In genomic region chr3:139780603-139781002, GRCh38 we compare ENCODE assay signal across 28 cellular contexts.
"Had no signal": no experiment of that assay in that cellular context is flagged by ENCODE, and none has a peak within 500 bp of the region (broad histone marks: within the 10 kb centered on the region; RNA-seq: fewer than 3 reads in every experiment).

No MANE protein-coding gene starts in this region.

- H3K4me3 ChIP-seq: cardiac muscle cell, esophagus muscularis mucosa, heart right ventricle, lung, mucosa of descending colon, sigmoid colon, stomach, suprapubic skin, tibial artery, upper lobe of right lung had no signal

- H3K9me3 ChIP-seq: esophagus muscularis mucosa, heart right ventricle, mucosa of descending colon, neutrophil, sigmoid colon, stomach, suprapubic skin, tibial artery, upper lobe of right lung had no signal

- H3K4me1 ChIP-seq: esophagus muscularis mucosa, sigmoid colon, stomach, suprapubic skin, tibial artery, upper lobe of right lung had no signal

- H3K27ac Mint-ChIP-seq: activated naive CD8-positive, alpha-beta T cell; brain; nephron progenitor cell; stimulated activated naive B cell treated with anti-CD40 and anti-IgM and Interleukin-4, amounts not matched to agents 10 μg/mL and 1 μg/mL and 100 μg/mL, for 72 hours; T-helper 2 cell treated with Interferon-gamma antibody and Interleukin-4, amounts not matched to agents 5 μg/mL and 100 μg/mL, for 36 hours had no signal

- DNase-seq: activated CD4-positive, alpha-beta T cell treated with anti-CD3 and anti-CD28 coated beads for 4 hours; activated CD4-positive, alpha-beta T cell treated with anti-CD3 and anti-CD28 coated beads, Interleukin-2, amount 50 U/mL, for 4 hours; activated effector memory CD4-positive, alpha-beta T cell treated with Interleukin-2 at 50 U/mL for 16 hours; activated naive CD4-positive, alpha-beta T cell treated with Interleukin-2 at 50 U/mL for 16 hours; anterior cingulate cortex; effector CD4-positive, alpha-beta T cell; foreskin melanocyte; heart right ventricle; mesendoderm; mucosa of descending colon; nephron progenitor cell; sigmoid colon; stimulated activated CD4-positive, alpha-beta T cell treated with anti-CD3 and anti-CD28 coated beads, Interleukin-15, amount 100 ng/mL, for 24 hours; stimulated activated CD4-positive, alpha-beta T cell treated with anti-CD3 and anti-CD28 coated beads, Interleukin-2, amount 100 ng/mL, for 24 hours; stimulated activated naive B cell treated with anti-CD40 and anti-IgM and Interleukin-4, amounts not matched to agents 10 μg/mL and 1 μg/mL and 100 μg/mL, for 72 hours; stomach; T-helper 1 cell; tibial artery; upper lobe of right lung had no signal

- ATAC-seq: left lobe of liver; mucosa of descending colon; stimulated activated naive B cell treated with anti-CD40 and anti-IgM and Interleukin-4, amounts not matched to agents 10 μg/mL and 1 μg/mL and 100 μg/mL, for 72 hours; upper lobe of right lung had no signal

- H3K9me3 Mint-ChIP-seq: T-helper 2 cell treated with Interferon-gamma antibody and Interleukin-4, amounts not matched to agents 5 μg/mL and 100 μg/mL, for 36 hours had no signal

- H3K27me3 ChIP-seq: cardiac muscle cell, esophagus muscularis mucosa, neutrophil, sigmoid colon, stomach, suprapubic skin, tibial artery, upper lobe of right lung had no signal

- H3K36me3 Mint-ChIP-seq: activated naive CD8-positive, alpha-beta T cell; brain; stimulated activated naive B cell treated with anti-CD40 and anti-IgM and Interleukin-4, amounts not matched to agents 10 μg/mL and 1 μg/mL and 100 μg/mL, for 72 hours had no signal

- H3K4me1 Mint-ChIP-seq: brain; stimulated activated naive B cell treated with anti-CD40 and anti-IgM and Interleukin-4, amounts not matched to agents 10 μg/mL and 1 μg/mL and 100 μg/mL, for 72 hours had no signal

- H3K27ac ChIP-seq: cardiac muscle cell, esophagus muscularis mucosa, heart right ventricle, neutrophil, sigmoid colon, stomach, suprapubic skin, tibial artery, upper lobe of right lung had no signal

- H3K27me3 Mint-ChIP-seq: stimulated activated naive B cell treated with anti-CD40 and anti-IgM and Interleukin-4, amounts not matched to agents 10 μg/mL and 1 μg/mL and 100 μg/mL, for 72 hours had no signal

- H3K36me3 ChIP-seq: cardiac muscle cell, esophagus muscularis mucosa, heart right ventricle, neutrophil, sigmoid colon, stomach, suprapubic skin, tibial artery, upper lobe of right lung had no signal

- H3K4me3 Mint-ChIP-seq: activated naive CD8-positive, alpha-beta T cell; brain; nephron progenitor cell; stimulated activated naive B cell treated with anti-CD40 and anti-IgM and Interleukin-4, amounts not matched to agents 10 μg/mL and 1 μg/mL and 100 μg/mL, for 72 hours; T-helper 2 cell treated with Interferon-gamma antibody and Interleukin-4, amounts not matched to agents 5 μg/mL and 100 μg/mL, for 36 hours had no signal
